20 cellular contexts compared by ENCODE assay signal in genomic region chr10:130615463-130615862, GRCh38.
DNase-seq lines count a peak whose midpoint lies in the region.
"Had no signal": no experiment of that assay in that cellular context is flagged by ENCODE, and none has a peak within 500 bp of the region (broad histone marks: within the 10 kb centered on the region; RNA-seq: fewer than 3 reads in every experiment).

No MANE protein-coding gene starts in this region.

- no peaks in the 10 kb centered on the region for H3K36me3 ChIP-seq in HUES48 (ENCODE audit: control insufficient read depth, insufficient read depth, low read length)
- H3K36me3 ChIP-seq: BE2C, Peyer's patch, SJSA1 had no signal

- DNase-seq in DMS79 (lab: John Stamatoyannopoulos, UW) (peak; percentile 16), UCSD-AML1 (lab: John Stamatoyannopoulos, UW; ENCODE audit: unreplicated experiment) (peak; percentile 41), left kidney (ENCODE audit: low read depth, low spot score) (peak; percentile 45), activated gamma-delta T cell (lab: John Stamatoyannopoulos, UW) (no peak), DMS 273 treated with DMSO at 0.1 percent for 48 hours (lab: John Stamatoyannopoulos, UW) (no peak)
- no peak for DNase-seq in activated effector memory CD4-positive, alpha-beta T cell treated with anti-CD3 and anti-CD28 coated beads, Interleukin-2, amount 50 U/mL, for 16 hours
- DNase-seq in effector CD4-positive, alpha-beta T cell = no peak
- DNase-seq: BE2C; CD4-positive, alpha-beta T cell; COR-L47; IMR-90; NCI-H1105 treated with DMSO at 0.1 percent for 48 hours; NCI-H2081; NCI-H446 treated with DMSO at 0.1 percent for 48 hours; NCI-H774; NK-92 treated with Interleukin-12 subunit alpha and Interleukin-12 subunit beta, amount 100 ng/mL, for 24 hours; Peyer's patch had no signal

- peaks cover 25% of the 10 kb centered on the region for H3K4me1 ChIP-seq in HUES48 (ENCODE audit: control insufficient read depth, insufficient read depth, low read length)
- H3K4me1 ChIP-seq: A549, BE2C, Peyer's patch, SJSA1 had no signal

- peaks cover 11% of the 10 kb centered on the region; the same call in 1 of the 2 replicates for H3K9me3 ChIP-seq in HUES48 (ENCODE audit: control insufficient read depth, insufficient read depth, low read length)
- H3K9me3 ChIP-seq: A549, BE2C, Peyer's patch had no signal

- H3K27ac ChIP-seq in HUES48 (ENCODE audit: low read depth, low read length) = no peak overlapping the region
- H3K27ac ChIP-seq: A549, Peyer's patch, SJSA1 had no signal

- peak overlapping the region; percentile 12; the same call in 1 of the 2 replicates for H3K4me3 ChIP-seq in HUES48 (ENCODE audit: low read depth, low read length)
- H3K4me3 ChIP-seq: A549, Peyer's patch, SJSA1 had no signal

- no peaks in the 10 kb centered on the region for H3K27me3 ChIP-seq in HUES48 (ENCODE audit: control insufficient read depth, insufficient read depth, low read length)
- H3K27me3 ChIP-seq: BE2C, Peyer's patch, SJSA1 had no signal

- no peak overlapping the region for H3K9ac ChIP-seq in HUES48 (ENCODE audit: low read depth, low read length)

Comparison
In these comparisons a context has a peak if more than half of its experiments do, and no peak if none do; other contexts are left out.
1. DNase-seq: peak in DMS79 (single experiment), UCSD-AML1 (single experiment) and left kidney (single experiment); none in activated effector memory CD4-positive, alpha-beta T cell treated with anti-CD3 and anti-CD28 coated beads, Interleukin-2, amount 50 U/mL, for 16 hours (single experiment), activated gamma-delta T cell (single experiment), effector CD4-positive, alpha-beta T cell (single experiment) and DMS 273 treated with DMSO at 0.1 percent for 48 hours (single experiment).